In the genomic region with DNA sequence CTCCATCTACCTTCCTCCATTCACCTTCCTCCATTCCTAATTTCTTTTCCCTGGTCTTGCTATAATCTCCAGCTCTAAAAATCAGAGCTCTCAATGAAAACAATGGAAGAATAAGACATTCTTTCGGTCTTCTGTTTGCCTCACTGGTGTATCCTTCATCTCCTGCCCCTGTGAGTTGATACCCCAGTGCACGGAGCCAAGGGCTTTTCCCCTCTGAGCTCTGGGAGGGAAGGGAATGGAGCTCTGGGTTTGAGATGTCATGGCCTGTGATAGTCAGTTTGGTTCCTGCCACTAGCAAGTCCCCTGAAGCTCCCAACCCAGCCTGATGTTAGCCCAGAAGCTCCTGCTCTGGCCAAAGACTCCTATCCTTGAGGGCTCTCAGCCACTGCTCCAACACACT, we compare ENCODE assay signal across 8 cellular contexts. TPM values are rescaled to one million over a fixed set of nuclear protein-coding genes. Genes with fewer than 3 reads are reported as not detected.
"Had no signal": no experiment of that assay in that cellular context is flagged by ENCODE, and none has a peak within 500 bp of the region (broad histone marks: within the 10 kb centered on the region; RNA-seq: fewer than 3 reads in every experiment).

No MANE protein-coding gene starts in this region.

- ATAC-seq: GM23338, HepG2 had no signal

- H3K4me3 ChIP-seq: GM23338 had no signal

- DNase-seq: H9, HCEC 1CT, KBM-7 had no signal

- FAIRE-seq: H1, H54, HepG2 had no signal

RNA-seq across cellular contexts. Expression of gene DNAH9, which starts 36.6 kb away (rescaled TPM):
- total RNA-seq: GM23338, HepG2, HT1080 had no signal
